17 cellular contexts compared by ENCODE assay signal in genomic region chr1:240399381-240399780, GRCh38.
DNase-seq lines count a peak whose midpoint lies in the region; ATAC-seq, FAIRE-seq and TF ChIP-seq lines count a peak whose summit lies in the region.
"Had no signal": no experiment of that assay in that cellular context is flagged by ENCODE, and none has a peak within 500 bp of the region (broad histone marks: within the 10 kb centered on the region; RNA-seq: fewer than 3 reads in every experiment).

No MANE protein-coding gene starts in this region.

- H3K4me2 ChIP-seq in K562 (ENCODE audit: insufficient read depth, low read length) (no peak overlapping the region), mesendoderm (ENCODE audit: low read length) (no peak overlapping the region)

- no peak overlapping the region for H3K4me3 Mint-ChIP-seq in naive thymus-derived CD4-positive, alpha-beta T cell
- H3K4me3 Mint-ChIP-seq: memory B cell; stimulated activated naive B cell treated with anti-CD40 and anti-IgM and Interleukin-4, amounts not matched to agents 10 μg/mL and 1 μg/mL and 100 μg/mL, for 72 hours had no signal

- H3K9me3 ChIP-seq in K562 (replicated peaks; ENCODE audit: control insufficient read depth, insufficient read depth, low read depth, low read length), result no peaks in the 10 kb centered on the region
- no peaks in the 10 kb centered on the region for H3K9me3 ChIP-seq in naive thymus-derived CD4-positive, alpha-beta T cell (ENCODE audit: control insufficient read depth in 2 of 3, low read length in 3 of 3)
- H3K9me3 ChIP-seq in BE2C, result no peaks in the 10 kb centered on the region

- TF ChIP-seq EP300 in K562 (IDR thresholded peaks at IDR 0.05; ENCODE audit: low read length), result no peak

- peaks cover 0 to 8% (median 0%) of the 10 kb centered on the region in 5 donors for H3K27me3 Mint-ChIP-seq in naive thymus-derived CD4-positive, alpha-beta T cell
- H3K27me3 Mint-ChIP-seq: memory B cell; stimulated activated naive B cell treated with anti-CD40 and anti-IgM and Interleukin-4, amounts not matched to agents 10 μg/mL and 1 μg/mL and 100 μg/mL, for 72 hours had no signal

- H3K4me1 Mint-ChIP-seq in naive thymus-derived CD4-positive, alpha-beta T cell, result peaks cover 0 to 1% (median 0%) of the 10 kb centered on the region in 7 donors
- H3K4me1 Mint-ChIP-seq: memory B cell; stimulated activated naive B cell treated with anti-CD40 and anti-IgM and Interleukin-4, amounts not matched to agents 10 μg/mL and 1 μg/mL and 100 μg/mL, for 72 hours had no signal

- no peaks in the 10 kb centered on the region for H3K79me1 ChIP-seq in mesendoderm (ENCODE audit: low read length)

- BruUV-seq in K562 (replicated peaks; lab: Mats Ljungman, UMichigan), result no TSS peak

- 0% methylated on average over 6 of the region's 6 CpGs for WGBS in K562 (ENCODE audit: insufficient coverage, low coverage, missing lambda C conversion rate)
- WGBS in mesendoderm (ENCODE audit: extremely low coverage, insufficient coverage, low lambda C conversion rate), result no CpG with 5 or more reads among the region's 6 CpGs

- CTCF ChIA-PET in K562 (lab: Yijun Ruan, JAX; ENCODE audit: low intra/inter-chr PET ratio), result no interaction called here
- CTCF ChIA-PET in naive thymus-derived CD4-positive, alpha-beta T cell (lab: Charles Lee), result interaction anchor here (1.2 kb wide), 1 partner anchor 40 kb away, joined by 3 read pairs; no protein-coding TSS in a partner anchor

- no peak overlapping the region for H3K56ac ChIP-seq in mesendoderm (ENCODE audit: low read length)

- H3K4ac ChIP-seq in mesendoderm (ENCODE audit: low read depth, low read length), result no peak overlapping the region

- H3K9ac ChIP-seq in K562 (ENCODE audit: insufficient read depth in 1 of 2, low read depth in 2 of 2, low read length in 2 of 2) (no peak overlapping the region), mesendoderm (ENCODE audit: low read length) (no peak overlapping the region)

- ATAC-seq in K562 (peak; percentile 72), GM21526 (IDR thresholded peaks at IDR 0.05; ENCODE audit: low FRiP score, unreplicated experiment) (no peak)
- ATAC-seq in naive thymus-derived CD4-positive, alpha-beta T cell, result no peak
- ATAC-seq: GM12878; stimulated activated naive B cell treated with anti-CD40 and anti-IgM and Interleukin-4, amounts not matched to agents 10 μg/mL and 1 μg/mL and 100 μg/mL, for 72 hours had no signal

- H3K36me3 ChIP-seq in K562 (ENCODE audit: control insufficient read depth, insufficient read depth, low read length), result no peaks in the 10 kb centered on the region
- no peaks in the 10 kb centered on the region for H3K36me3 ChIP-seq in mesendoderm (ENCODE audit: control insufficient read depth, insufficient read depth, low read length)
- H3K36me3 ChIP-seq in naive thymus-derived CD4-positive, alpha-beta T cell (ENCODE audit: control insufficient read depth in 2 of 3, insufficient read depth in 3 of 3, low read length in 3 of 3), result no peaks in the 10 kb centered on the region
- H3K36me3 ChIP-seq in BE2C, result no peaks in the 10 kb centered on the region
- H3K36me3 ChIP-seq: spleen had no signal

- TF ChIP-seq CTCF in K562 (IDR thresholded peaks at IDR 0.05 in 2 of 3, conservative IDR thresholded peaks at IDR 0.05 in 1 of 3; ENCODE audit: insufficient read depth in 2 of 3, low read depth in 1 of 3, low read length in 3 of 3) (no peak), BE2C (IDR thresholded peaks at IDR 0.05; ENCODE audit: low read depth, low read length) (no peak)

- DNase-seq in ACHN (peak; percentile 65), HK-2 (ENCODE audit: unreplicated experiment) (peak; percentile 41), K562 (ENCODE audit: extremely low read depth in 1 of 4, low spot score in 3 of 4) (peak in 2 of 4 experiments; percentile 11 to 17), mesendoderm (peak; percentile 82), BE2C (no peak), mesenteric fat pad (ENCODE audit: low spot score) (no peak)
- no peak for DNase-seq in naive thymus-derived CD4-positive, alpha-beta T cell
- DNase-seq: activated CD4-positive, CD25-positive, alpha-beta regulatory T cell; activated naive CD4-positive, alpha-beta T cell treated with Interleukin-2 at 50 U/mL for 16 hours; Right ventricle myocardium superior; spleen; stimulated activated naive B cell treated with anti-CD40 and anti-IgM and Interleukin-4, amounts not matched to agents 10 μg/mL and 1 μg/mL and 100 μg/mL, for 72 hours had no signal

- H4K8ac ChIP-seq in mesendoderm (ENCODE audit: low read depth, low read length), result no peak overlapping the region

- H3K4me1 ChIP-seq in K562 (replicated peaks in 1 of 2; ENCODE audit: control insufficient read depth in 2 of 2, insufficient read depth in 2 of 2, low read length in 2 of 2) (no peaks in the 10 kb centered on the region), mesendoderm (ENCODE audit: control insufficient read depth, low read depth, low read length) (no peaks in the 10 kb centered on the region), BE2C (no peaks in the 10 kb centered on the region)
- no peaks in the 10 kb centered on the region for H3K4me1 ChIP-seq in naive thymus-derived CD4-positive, alpha-beta T cell (ENCODE audit: control insufficient read depth in 2 of 2, insufficient read depth in 2 of 2, low read length in 2 of 2)
- H3K4me1 ChIP-seq: spleen had no signal

- H4K20me1 ChIP-seq in K562 (replicated peaks; ENCODE audit: control insufficient read depth, insufficient read depth, low read length), result no peaks in the 10 kb centered on the region

- no peak overlapping the region for H2AFZ ChIP-seq in K562 (ENCODE audit: low read depth, low read length)

- H3K18ac ChIP-seq in mesendoderm (ENCODE audit: low read length), result no peak overlapping the region

- H3K27me3 ChIP-seq in K562 (ENCODE audit: control insufficient read depth in 2 of 2, insufficient read depth in 2 of 2, low read length in 2 of 2) (no peaks in the 10 kb centered on the region), mesendoderm (ENCODE audit: insufficient read depth, low read length, poor library complexity) (no peaks in the 10 kb centered on the region), BE2C (no peaks in the 10 kb centered on the region)
- no peaks in the 10 kb centered on the region for H3K27me3 ChIP-seq in naive thymus-derived CD4-positive, alpha-beta T cell (ENCODE audit: control insufficient read depth in 2 of 2, insufficient read depth in 2 of 2, low read length in 2 of 2)
- H3K27me3 ChIP-seq: spleen had no signal

- H2AK5ac ChIP-seq in mesendoderm (ENCODE audit: low read length), result no peak overlapping the region

- H3K4me3 ChIP-seq in K562 (no peak overlapping the region), mesendoderm (ENCODE audit: low read length) (no peak overlapping the region), BE2C (ENCODE audit: low read depth, low read length) (no peak overlapping the region)
- H3K4me3 ChIP-seq in naive thymus-derived CD4-positive, alpha-beta T cell (ENCODE audit: low read length), result no peak overlapping the region
- H3K4me3 ChIP-seq: GM12878, spleen had no signal

- H3K36me3 Mint-ChIP-seq in naive thymus-derived CD4-positive, alpha-beta T cell, result no peaks in the 10 kb centered on the region
- H3K36me3 Mint-ChIP-seq: memory B cell; stimulated activated naive B cell treated with anti-CD40 and anti-IgM and Interleukin-4, amounts not matched to agents 10 μg/mL and 1 μg/mL and 100 μg/mL, for 72 hours had no signal

- H2BK5ac ChIP-seq in mesendoderm (ENCODE audit: low read length), result no peak overlapping the region

- H2BK15ac ChIP-seq in mesendoderm (replicated peaks; ENCODE audit: low read depth), result no peak overlapping the region

- H3K23ac ChIP-seq in mesendoderm (ENCODE audit: low read length), result no peak overlapping the region

- no peak for TF ChIP-seq POLR2A in K562 (conservative IDR thresholded peaks at IDR 0.05)

- no peak for FAIRE-seq in K562 (lab: Jason Lieb, UNC)
- FAIRE-seq: frontal cortex, GM12878 had no signal

- H3K27ac Mint-ChIP-seq in naive thymus-derived CD4-positive, alpha-beta T cell, result no peak overlapping the region
- H3K27ac Mint-ChIP-seq: memory B cell; stimulated activated naive B cell treated with anti-CD40 and anti-IgM and Interleukin-4, amounts not matched to agents 10 μg/mL and 1 μg/mL and 100 μg/mL, for 72 hours had no signal

- H3K9me3 Mint-ChIP-seq in naive thymus-derived CD4-positive, alpha-beta T cell, result peaks cover 0 to 6% (median 0%) of the 10 kb centered on the region in 11 donors
- H3K9me3 Mint-ChIP-seq: memory B cell had no signal

- H2BK120ac ChIP-seq in mesendoderm (ENCODE audit: low read depth, low read length), result no peak overlapping the region

- H3K9me1 ChIP-seq in K562 (ENCODE audit: control insufficient read depth, insufficient read depth, low read length), result no peaks in the 10 kb centered on the region

- H3K27ac ChIP-seq in K562 (ENCODE audit: extremely low read depth, low read depth, low read length) (no peak overlapping the region), mesendoderm (ENCODE audit: low read depth, low read length) (no peak overlapping the region)
- H3K27ac ChIP-seq in naive thymus-derived CD4-positive, alpha-beta T cell (ENCODE audit: low read depth, low read length), result no peak overlapping the region
- H3K27ac ChIP-seq: C4-2B, spleen had no signal

- TF ChIP-seq RAD21 in K562 (CRISPR knock-in tag; conservative IDR thresholded peaks at IDR 0.05 in 1 of 2, IDR thresholded peaks at IDR 0.05 in 1 of 2), result no peak

- H4K5ac ChIP-seq in mesendoderm (ENCODE audit: low read length), result no peak overlapping the region

- H3K79me2 ChIP-seq in K562 (ENCODE audit: control insufficient read depth, insufficient read depth, low read length) (no peaks in the 10 kb centered on the region), mesendoderm (ENCODE audit: control insufficient read depth, insufficient read depth, low read length) (no peaks in the 10 kb centered on the region)

- POLR2A ChIA-PET in K562 (lab: Yijun Ruan, JAX), result no interaction called here
- POLR2A ChIA-PET in naive thymus-derived CD4-positive, alpha-beta T cell (lab: Charles Lee), result no interaction called here

- in situ Hi-C loops in ACHN (cut with HindIII; ENCODE audit: low pct_ligation_motif_present, low pct_unique_long_range_greater_than_20kb, low sequenced_read_pairs), result no loop called here
- in situ Hi-C loops in K562 (cut with MboI), result no loop called here

- intact Hi-C loops in K562 (cut with micrococcal nuclease), result no loop called here
- intact Hi-C loops in naive thymus-derived CD4-positive, alpha-beta T cell (cut with micrococcal nuclease), result no loop called here

TF ChIP-seq in K562, 482 proteins besides CTCF, POLR2A, EP300 and RAD21 (continues in another document):
- TF ChIP-seq TCF3 (CRISPR knock-in tag; IDR thresholded peaks at IDR 0.05) (peak; percentile 24; the same call in 1 of the 2 replicates), SRSF7 (optimal IDR thresholded peaks at IDR 0.05; ENCODE audit: low read depth, low read length) (no peak), BDP1 (IDR thresholded peaks at IDR 0.05; ENCODE audit: insufficient read depth, insufficient read length) (no peak), FOSL1 (tag; conservative IDR thresholded peaks at IDR 0.05) (peak; percentile 43), ZNF780A (CRISPR knock-in tag; IDR thresholded peaks at IDR 0.05) (no peak), HMG20A (CRISPR knock-in tag; conservative IDR thresholded peaks at IDR 0.05) (no peak), CBFA2T2 (conservative IDR thresholded peaks at IDR 0.05) (peak; percentile 32; the same call in 1 of the 2 replicates)

Comparison
In these comparisons a context has a peak if more than half of its experiments do, and no peak if none do; other contexts are left out.
1. DNase-seq: peak in ACHN (single experiment), HK-2 (single experiment) and mesendoderm (single experiment); none in naive thymus-derived CD4-positive, alpha-beta T cell (0 of 9), BE2C (single experiment) and mesenteric fat pad (single experiment).